ENCODE assay signal across 1 cellular context in genomic region chr14:90274808-90275454, GRCh38.
TF ChIP-seq lines count a peak whose summit lies in the region.

No MANE protein-coding gene starts in this region.

TF ChIP-seq in GM23338, 12 proteins besides CTCF, POLR2A, EP300 and RAD21:
- TF ChIP-seq ZNF462 (CRISPR knock-in tag; IDR thresholded peaks at IDR 0.05), result no peak
- no peak for TF ChIP-seq NANOG (IDR thresholded peaks at IDR 0.05; ENCODE audit: borderline replicate concordance)
- no peak for TF ChIP-seq REST (IDR thresholded peaks at IDR 0.05; ENCODE audit: unreplicated experiment)
- no peak for TF ChIP-seq ZNF114 (CRISPR knock-in tag; IDR thresholded peaks at IDR 0.05)
- no peak for TF ChIP-seq ZNF331 (CRISPR knock-in tag; IDR thresholded peaks at IDR 0.05; ENCODE audit: low read depth)
- no peak for TF ChIP-seq EZH2phosphoT487 (IDR thresholded peaks at IDR 0.05; ENCODE audit: unreplicated experiment)
- TF ChIP-seq STAT1 (IDR thresholded peaks at IDR 0.05; ENCODE audit: unreplicated experiment), result no peak
- no peak for TF ChIP-seq POLR2AphosphoS5 (IDR thresholded peaks at IDR 0.05; ENCODE audit: low read depth)
- no peak for TF ChIP-seq EZH2 (IDR thresholded peaks at IDR 0.05; ENCODE audit: low read depth, unreplicated experiment)
- TF ChIP-seq JUNB (IDR thresholded peaks at IDR 0.05; ENCODE audit: unreplicated experiment), result no peak
- TF ChIP-seq, protein P1, sequence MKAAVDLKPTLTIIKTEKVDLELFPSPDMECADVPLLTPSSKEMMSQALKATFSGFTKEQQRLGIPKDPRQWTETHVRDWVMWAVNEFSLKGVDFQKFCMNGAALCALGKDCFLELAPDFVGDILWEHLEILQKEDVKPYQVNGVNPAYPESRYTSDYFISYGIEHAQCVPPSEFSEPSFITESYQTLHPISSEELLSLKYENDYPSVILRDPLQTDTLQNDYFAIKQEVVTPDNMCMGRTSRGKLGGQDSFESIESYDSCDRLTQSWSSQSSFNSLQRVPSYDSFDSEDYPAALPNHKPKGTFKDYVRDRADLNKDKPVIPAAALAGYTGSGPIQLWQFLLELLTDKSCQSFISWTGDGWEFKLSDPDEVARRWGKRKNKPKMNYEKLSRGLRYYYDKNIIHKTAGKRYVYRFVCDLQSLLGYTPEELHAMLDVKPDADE (IDR thresholded peaks at IDR 0.05), result no peak
- no peak for TF ChIP-seq CREB1 (CRISPR knock-in tag; IDR thresholded peaks at IDR 0.05; ENCODE audit: low read depth)
